Comparison of ENCODE assay signal across 21 cellular contexts in the genomic region with DNA sequence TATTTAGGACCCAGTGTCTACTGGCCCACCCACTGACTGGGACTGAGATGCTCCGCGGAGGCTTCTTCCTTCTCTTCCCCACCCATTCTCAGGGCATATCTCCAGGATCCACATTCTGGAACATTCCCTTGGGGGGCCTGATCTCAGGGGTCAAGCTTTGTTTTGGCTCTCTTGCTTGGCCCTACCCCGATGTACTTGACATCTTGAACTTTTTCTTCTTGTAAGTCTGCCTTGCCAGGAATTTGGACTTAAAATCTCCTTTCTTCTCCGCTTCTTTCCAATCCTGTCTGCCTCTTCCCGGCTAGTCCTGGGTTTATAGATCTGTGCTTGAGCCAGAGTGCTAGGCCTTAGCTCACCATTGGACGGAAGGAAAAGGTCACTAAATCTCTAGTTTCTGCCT. TPM values are rescaled to one million over a fixed set of nuclear protein-coding genes. Genes with fewer than 3 reads are reported as not detected.
A peak's percentile ranks its signal among the peaks of the same experiment; 100 is the strongest.
DNase-seq lines count a peak whose midpoint lies in the region; ATAC-seq, FAIRE-seq and TF ChIP-seq lines count a peak whose summit lies in the region.
"Had no signal": no experiment of that assay in that cellular context is flagged by ENCODE, and none has a peak within 500 bp of the region (broad histone marks: within the 10 kb centered on the region; RNA-seq: fewer than 3 reads in every experiment).

No MANE protein-coding gene starts in this region.

- H2BK12ac ChIP-seq in trophoblast cell (ENCODE audit: low read length) = peak overlapping the region; percentile 58

- H3K14ac ChIP-seq in trophoblast cell (ENCODE audit: low read length) = no peak overlapping the region

- H3K79me2 ChIP-seq in trophoblast cell (ENCODE audit: control insufficient read depth, insufficient read depth, low read length, poor library complexity) = no peaks in the 10 kb centered on the region

- H4K12ac ChIP-seq in trophoblast cell (ENCODE audit: low read depth, low read length) = no peak overlapping the region

- H4K91ac ChIP-seq in trophoblast cell (ENCODE audit: low read depth, low read length) = peak overlapping the region; percentile 37

- no peak overlapping the region for H3K23ac ChIP-seq in trophoblast cell (ENCODE audit: low read length)

- no peak overlapping the region for H4K8ac ChIP-seq in trophoblast cell (ENCODE audit: low read depth, low read length)

- intact Hi-C loops in kidney (cut with DNase I) (no loop called here), aorta (cut with DNase I) (loop anchor here in 1 of 2 donors (10.0 kb wide), 1 partner anchor 125 kb away; no protein-coding TSS in a partner anchor)

- whole genome bisulfite sequencing in gastroesophageal sphincter (ENCODE audit: low coverage in 1 of 2), 2 donors = 48 to 74% methylated on average over 5 to 6 of the region's 6 CpGs
- no CpG with 5 or more reads among the region's 6 CpGs for WGBS in trophoblast cell (ENCODE audit: extremely low coverage, insufficient coverage, insufficient read length)
- WGBS in aorta, 2 donors = 74 to 75% methylated on average over 6 of the region's 6 CpGs

- peak overlapping the region; percentile 33 for H2BK120ac ChIP-seq in trophoblast cell (ENCODE audit: insufficient read depth, low read length, poor library complexity)

- TF ChIP-seq CTCF in gastroesophageal sphincter (IDR thresholded peaks at IDR 0.05) (no peak), kidney (IDR thresholded peaks at IDR 0.05; ENCODE audit: borderline replicate concordance, extremely low read depth, insufficient read depth) (no peak)

- no peak overlapping the region for H2AFZ ChIP-seq in trophoblast cell (ENCODE audit: insufficient read depth, low read length, poor library complexity)
- H2AFZ ChIP-seq: GM23338 had no signal

- TF ChIP-seq POLR2A in gastroesophageal sphincter (IDR thresholded peaks at IDR 0.05) = no peak

- H3K27me3 ChIP-seq in gastroesophageal sphincter = no peaks in the 10 kb centered on the region
- H3K27me3 ChIP-seq in trophoblast cell (ENCODE audit: insufficient read depth, low read length) = no peaks in the 10 kb centered on the region
- H3K27me3 ChIP-seq in aorta (ENCODE audit: control insufficient read depth in 1 of 2, insufficient read depth in 2 of 2, low read length in 1 of 2) = no peaks in the 10 kb centered on the region
- H3K27me3 ChIP-seq: BE2C had no signal

- ATAC-seq in gastroesophageal sphincter = peak; percentile 61
- peak; percentile 70 for ATAC-seq in aorta (ENCODE audit: low FRiP score)
- no peak for ATAC-seq in GM21515 (IDR thresholded peaks at IDR 0.05; ENCODE audit: unreplicated experiment)
- ATAC-seq: GM23338, K562, PC-3 had no signal

- H3K4me2 ChIP-seq in trophoblast cell (ENCODE audit: low read length) = no peak overlapping the region
- H3K4me2 ChIP-seq: GM23338 had no signal

- H3K27ac ChIP-seq in gastroesophageal sphincter (peak overlapping the region in 1 of 4 donors; percentile 0), kidney (ENCODE audit: low read depth in 2 of 2, low read length in 2 of 2) (no peak overlapping the region), trophoblast cell (ENCODE audit: low read depth, low read length) (no peak overlapping the region), aorta (ENCODE audit: low read depth in 1 of 2, low read length in 2 of 2) (no peak overlapping the region)

- no peak overlapping the region for H3K4me3 ChIP-seq in gastroesophageal sphincter
- H3K4me3 ChIP-seq in kidney (ENCODE audit: low read length in 2 of 2) = no peak overlapping the region
- no peak overlapping the region for H3K4me3 ChIP-seq in trophoblast cell (ENCODE audit: low read depth, low read length)
- H3K4me3 ChIP-seq in aorta (ENCODE audit: low read length in 2 of 2) = no peak overlapping the region
- H3K4me3 ChIP-seq: GM23338, K562 had no signal

- H3K9ac ChIP-seq in kidney (ENCODE audit: low read length in 2 of 2) = no peak overlapping the region
- no peak overlapping the region for H3K9ac ChIP-seq in trophoblast cell (ENCODE audit: low read length)

- no peak overlapping the region for H3K4ac ChIP-seq in trophoblast cell (ENCODE audit: low read depth, low read length)

- H3K79me1 ChIP-seq in trophoblast cell (ENCODE audit: low read length) = peaks cover 2% of the 10 kb centered on the region

- no peak overlapping the region for H2BK5ac ChIP-seq in trophoblast cell (ENCODE audit: low read depth, low read length, poor library complexity)

- H2AK5ac ChIP-seq in trophoblast cell (ENCODE audit: low read length) = peak overlapping the region; percentile 46

- H3K9me3 ChIP-seq in gastroesophageal sphincter (no peaks in the 10 kb centered on the region), kidney (ENCODE audit: control insufficient read depth in 1 of 2, low read length in 2 of 2) (no peaks in the 10 kb centered on the region), trophoblast cell (ENCODE audit: insufficient read depth, low read depth, low read length) (no peaks in the 10 kb centered on the region), aorta (ENCODE audit: control insufficient read depth, low read length) (no peaks in the 10 kb centered on the region)
- H3K9me3 ChIP-seq: BE2C had no signal

- peak; percentile 75 for DNase-seq in kidney
- no peak for DNase-seq in trophoblast cell
- no peak for DNase-seq in aorta
- DNase-seq in NCI-H187 (lab: John Stamatoyannopoulos, UW) = no peak
- no peak for DNase-seq in NAMALWA (ENCODE audit: low spot score)
- DNase-seq: BE2C; CD4-positive, alpha-beta memory T cell; DMS79 treated with DMSO at 0.1 percent for 48 hours; NCI-H146; NCI-H2107; NCI-H345; NCI-H69; NK-92 treated with Interleukin-12 subunit alpha and Interleukin-12 subunit beta, amount 100 ng/mL, for 24 hours; PC-3 had no signal

- H3K36me3 ChIP-seq in gastroesophageal sphincter (no peaks in the 10 kb centered on the region), kidney (ENCODE audit: control insufficient read depth in 1 of 2, insufficient read depth in 2 of 2, low read length in 2 of 2) (no peaks in the 10 kb centered on the region), trophoblast cell (ENCODE audit: control insufficient read depth in 1 of 2, insufficient read depth in 2 of 2, low read length in 2 of 2) (no peaks in the 10 kb centered on the region), aorta (ENCODE audit: control insufficient read depth in 1 of 2, insufficient read depth in 2 of 2, low read length in 1 of 2) (no peaks in the 10 kb centered on the region)
- H3K36me3 ChIP-seq: BE2C had no signal

- H3K18ac ChIP-seq in trophoblast cell (ENCODE audit: low read length) = no peak overlapping the region

- no peak for FAIRE-seq in kidney (lab: Jason Lieb, UNC)
- FAIRE-seq: G401.6, GM12891, K562 had no signal

- H3K4me1 ChIP-seq in gastroesophageal sphincter (peaks cover 0 to 4% (median 0%) of the 10 kb centered on the region in 3 donors), kidney (ENCODE audit: control insufficient read depth in 1 of 2, insufficient read depth in 1 of 2, low read depth in 1 of 2, low read length in 2 of 2) (no peaks in the 10 kb centered on the region), trophoblast cell (ENCODE audit: control insufficient read depth in 1 of 2, insufficient read depth in 2 of 2, low read length in 2 of 2) (peaks cover 2 to 5% of the 10 kb centered on the region in 2 experiments), aorta (ENCODE audit: control insufficient read depth in 1 of 2, insufficient read depth in 2 of 2, low read length in 2 of 2) (peaks cover 0 to 4% of the 10 kb centered on the region in 2 donors)
- H3K4me1 ChIP-seq: BE2C had no signal

- no peak for TF ChIP-seq EP300 in gastroesophageal sphincter (IDR thresholded peaks at IDR 0.05)

RNA-seq across cellular contexts. Expression of a gene that starts 22.1 kb away (rescaled TPM):
- 10 to 100 TPM in 1 of 4 donors, 1 to 10 TPM in 3; 3.9 to 17.5 (median 7.4) TPM for total RNA-seq in gastroesophageal sphincter
- 18.6 TPM for total RNA-seq in kidney
- polyA plus RNA-seq in kidney (ENCODE audit: insufficient read depth, low read depth, low replicate concordance) = 2.1 TPM
- polyA plus RNA-seq in trophoblast cell (2013) = 75.1 and 80.9 TPM in 2 replicates
- total RNA-seq in aorta = 10 to 100 TPM; 33.6 to 43.6 TPM
- 10 to 100 TPM in 1 of 2 donors, 1 to 10 TPM in 1; 7.5 to 21.2 TPM for polyA plus RNA-seq in aorta
- total RNA-seq: HT1080 had no signal
